Comparison of ENCODE assay signal across 23 cellular contexts in genomic region chr14:100780246-100780645, GRCh38. TPM values are rescaled to one million over a fixed set of nuclear protein-coding genes. Genes with fewer than 3 reads are reported as not detected.
A peak's percentile ranks its signal among the peaks of the same experiment; 100 is the strongest.
DNase-seq lines count a peak whose midpoint lies in the region; ATAC-seq and TF ChIP-seq lines count a peak whose summit lies in the region.
"Had no signal": no experiment of that assay in that cellular context is flagged by ENCODE, and none has a peak within 500 bp of the region (broad histone marks: within the 10 kb centered on the region; RNA-seq: fewer than 3 reads in every experiment).

No MANE protein-coding gene starts in this region.

- intact Hi-C loops in ovary (cut with DNase I), result no loop called here
- intact Hi-C loops in esophagus muscularis mucosa (cut with DNase I), result no loop called here

- no peak overlapping the region for H3K27ac Mint-ChIP-seq in activated naive CD8-positive, alpha-beta T cell treated with anti-CD3 and anti-CD28 coated beads, Interleukin-2, amount 10 ng/mL, durations not matched to agents 7 days and 5 days
- no peak overlapping the region for H3K27ac Mint-ChIP-seq in activated naive CD8-positive, alpha-beta T cell treated with anti-CD3 and anti-CD28 coated beads, Interleukin-2, amount 50 U/mL, for 24 hours
- H3K27ac Mint-ChIP-seq: CD8-positive, alpha-beta T cell had no signal

- H3K4me1 ChIP-seq in ovary (ENCODE audit: insufficient read depth), result peaks cover 2% of the 10 kb centered on the region
- no peaks in the 10 kb centered on the region for H3K4me1 ChIP-seq in esophagus muscularis mucosa
- H3K4me1 ChIP-seq: HAP-1 had no signal

- no peaks in the 10 kb centered on the region for H3K9me3 Mint-ChIP-seq in activated naive CD8-positive, alpha-beta T cell treated with anti-CD3 and anti-CD28 coated beads, Interleukin-2, amount 10 ng/mL, durations not matched to agents 7 days and 5 days
- no peaks in the 10 kb centered on the region for H3K9me3 Mint-ChIP-seq in activated naive CD8-positive, alpha-beta T cell treated with anti-CD3 and anti-CD28 coated beads, Interleukin-2, amount 50 U/mL, for 24 hours
- H3K9me3 Mint-ChIP-seq: CD8-positive, alpha-beta T cell had no signal

- WGBS in ovary, 3 donors, result 81 to 93% (median 90%) methylated on average over 12 of the region's 12 CpGs
- WGBS in esophagus muscularis mucosa, result 79% methylated on average over 12 of the region's 12 CpGs

- H3K36me3 Mint-ChIP-seq in activated naive CD8-positive, alpha-beta T cell treated with anti-CD3 and anti-CD28 coated beads, Interleukin-2, amount 10 ng/mL, durations not matched to agents 7 days and 5 days, result no peaks in the 10 kb centered on the region
- no peaks in the 10 kb centered on the region for H3K36me3 Mint-ChIP-seq in activated naive CD8-positive, alpha-beta T cell treated with anti-CD3 and anti-CD28 coated beads, Interleukin-2, amount 50 U/mL, for 24 hours (ENCODE audit: low read depth)
- H3K36me3 Mint-ChIP-seq: CD8-positive, alpha-beta T cell had no signal

- no peak for ATAC-seq in activated naive CD8-positive, alpha-beta T cell treated with anti-CD3 and anti-CD28 coated beads, Interleukin-2, amount 10 ng/mL, durations not matched to agents 7 days and 5 days (ENCODE audit: low read depth)
- no peak for ATAC-seq in activated naive CD8-positive, alpha-beta T cell treated with anti-CD3 and anti-CD28 coated beads, Interleukin-2, amount 50 U/mL, for 24 hours
- ATAC-seq: CD8-positive, alpha-beta T cell; Right ventricle myocardium inferior had no signal

- DNase-seq in activated naive CD8-positive, alpha-beta T cell treated with anti-CD3 and anti-CD28 coated beads, Interleukin-2, amount 10 ng/mL, durations not matched to agents 7 days and 5 days, result peak; percentile 6
- DNase-seq in activated naive CD8-positive, alpha-beta T cell treated with anti-CD3 and anti-CD28 coated beads, Interleukin-2, amount 50 U/mL, for 24 hours, result no peak
- peak; percentile 43 for DNase-seq in islet precursor cell
- DNase-seq in ovary, result peak in 3 of 5 donors; percentile 5 to 19 (median 10)
- DNase-seq in COR-L47 (lab: John Stamatoyannopoulos, UW), result no peak
- DNase-seq in ureter (ENCODE audit: low spot score), result no peak
- no peak for DNase-seq in esophagus muscularis mucosa (ENCODE audit: extremely low spot score)
- DNase-seq: AML-193; C1 segment of cervical spinal cord; Calu3; CD8-positive, alpha-beta T cell; DMS153; GM23248; Kasumi-1; MG63; NCI-H1417 treated with DMSO at 0.1 percent for 48 hours; NCI-H187 treated with DMSO at 0.1 percent for 48 hours; NCI-H2107; NCI-H446 treated with DMSO at 0.1 percent for 48 hours; NCI-H526 treated with DMSO at 0.1 percent for 48 hours; OCI-M1 had no signal

- no peak for TF ChIP-seq CTCF in ovary (IDR thresholded peaks at IDR 0.05)
- TF ChIP-seq CTCF in esophagus muscularis mucosa (IDR thresholded peaks at IDR 0.05), result no peak

- H3K36me3 ChIP-seq in ovary, result no peaks in the 10 kb centered on the region
- H3K36me3 ChIP-seq in esophagus muscularis mucosa, result no peaks in the 10 kb centered on the region
- H3K36me3 ChIP-seq: HAP-1, MG63 had no signal

- H3K4me3 ChIP-seq in ovary (no peak overlapping the region), esophagus muscularis mucosa (no peak overlapping the region)
- H3K4me3 ChIP-seq: GM23248, HAP-1, MG63 had no signal

- TF ChIP-seq EP300 in ovary (IDR thresholded peaks at IDR 0.05) (no peak), esophagus muscularis mucosa (IDR thresholded peaks at IDR 0.05) (no peak)

- H3K9me3 ChIP-seq in ovary (no peaks in the 10 kb centered on the region), esophagus muscularis mucosa (no peaks in the 10 kb centered on the region)
- H3K9me3 ChIP-seq: HAP-1, MG63 had no signal

- H3K27me3 Mint-ChIP-seq in activated naive CD8-positive, alpha-beta T cell treated with anti-CD3 and anti-CD28 coated beads, Interleukin-2, amount 10 ng/mL, durations not matched to agents 7 days and 5 days, result peaks cover 3% of the 10 kb centered on the region
- H3K27me3 Mint-ChIP-seq in activated naive CD8-positive, alpha-beta T cell treated with anti-CD3 and anti-CD28 coated beads, Interleukin-2, amount 50 U/mL, for 24 hours, result no peaks in the 10 kb centered on the region

- TF ChIP-seq POLR2A in ovary (IDR thresholded peaks at IDR 0.05), result no peak
- TF ChIP-seq POLR2A in esophagus muscularis mucosa (IDR thresholded peaks at IDR 0.05; ENCODE audit: low read depth), result no peak

- no peaks in the 10 kb centered on the region for H3K4me1 Mint-ChIP-seq in activated naive CD8-positive, alpha-beta T cell treated with anti-CD3 and anti-CD28 coated beads, Interleukin-2, amount 10 ng/mL, durations not matched to agents 7 days and 5 days
- no peaks in the 10 kb centered on the region for H3K4me1 Mint-ChIP-seq in activated naive CD8-positive, alpha-beta T cell treated with anti-CD3 and anti-CD28 coated beads, Interleukin-2, amount 50 U/mL, for 24 hours

- no peaks in the 10 kb centered on the region for H3K27me3 ChIP-seq in ovary
- peaks cover 0 to 11% (median 0%) of the 10 kb centered on the region in 4 donors for H3K27me3 ChIP-seq in esophagus muscularis mucosa
- H3K27me3 ChIP-seq: MG63 had no signal

- POLR2A ChIA-PET in activated naive CD8-positive, alpha-beta T cell treated with anti-CD3 and anti-CD28 coated beads, Interleukin-2, amount 10 ng/mL, durations not matched to agents 7 days and 5 days (lab: Charles Lee), result no interaction called here

- no peak overlapping the region for H3K4me3 Mint-ChIP-seq in activated naive CD8-positive, alpha-beta T cell treated with anti-CD3 and anti-CD28 coated beads, Interleukin-2, amount 10 ng/mL, durations not matched to agents 7 days and 5 days
- H3K4me3 Mint-ChIP-seq in activated naive CD8-positive, alpha-beta T cell treated with anti-CD3 and anti-CD28 coated beads, Interleukin-2, amount 50 U/mL, for 24 hours, result no peak overlapping the region
- H3K4me3 Mint-ChIP-seq: CD8-positive, alpha-beta T cell had no signal

- H3K27ac ChIP-seq in ovary (no peak overlapping the region), esophagus muscularis mucosa (replicated peaks in 1 of 4) (no peak overlapping the region)
- H3K27ac ChIP-seq: GM23248 had no signal

RNA-seq across cellular contexts. Expression of gene MEG3, which starts 45.7 kb away (rescaled TPM):
- total RNA-seq in activated naive CD8-positive, alpha-beta T cell treated with anti-CD3 and anti-CD28 coated beads, Interleukin-2, amount 10 ng/mL, durations not matched to agents 7 days and 5 days, result not detected
- total RNA-seq in ovary (1,000 to 10,000 TPM in 3 of 7 donors, 100 to 1,000 TPM in 4; 186 to 1,950 (median 421) TPM), ureter (77.9 TPM), esophagus muscularis mucosa (10 to 100 TPM in 3 of 4 donors, 1 to 10 TPM in 1; 9.4 to 53.2 (median 22.1) TPM)
- 100 to 1,000 TPM; 196 to 293 TPM for polyA plus RNA-seq in ovary
- total RNA-seq: Calu3; CD8-positive, alpha-beta T cell had no signal

RNA-seq across cellular contexts. Expression of gene DLK1, which starts 53.6 kb away (rescaled TPM):
- total RNA-seq in activated naive CD8-positive, alpha-beta T cell treated with anti-CD3 and anti-CD28 coated beads, Interleukin-2, amount 10 ng/mL, durations not matched to agents 7 days and 5 days, result not detected
- 1,000 to 10,000 TPM in 2 of 7 donors, 100 to 1,000 TPM in 4, 10 to 100 TPM in 1; 67.0 to 1,875 (median 133) TPM for total RNA-seq in ovary
- polyA plus RNA-seq in ovary, result 100 to 1,000 TPM in 1 of 2 donors, 10 to 100 TPM in 1; 34.2 to 101 TPM
- 0.39 TPM for total RNA-seq in ureter
- under 1 TPM in 1 of 4 donors, not detected in 3; 0.33 TPM for total RNA-seq in esophagus muscularis mucosa
- total RNA-seq: Calu3; CD8-positive, alpha-beta T cell; GM23248 had no signal
- polyA plus RNA-seq: GM23248 had no signal

Comparison
In these comparisons a context has a peak if more than half of its experiments do, and no peak if none do; other contexts are left out.
1. DNase-seq: peak in activated naive CD8-positive, alpha-beta T cell treated with anti-CD3 and anti-CD28 coated beads, Interleukin-2, amount 10 ng/mL, durations not matched to agents 7 days and 5 days (single experiment), islet precursor cell (single experiment) and ovary (3 of 5); none in activated naive CD8-positive, alpha-beta T cell treated with anti-CD3 and anti-CD28 coated beads, Interleukin-2, amount 50 U/mL, for 24 hours (single experiment), COR-L47 (single experiment), ureter (single experiment) and esophagus muscularis mucosa (single experiment).
2. RNA of gene MEG3, which starts 45.7 kb away (total RNA-seq): 186 to 1,950 TPM in ovary, 77.9 TPM in ureter (single experiment) and 9.4 to 53.2 TPM in esophagus muscularis mucosa; not detected in activated naive CD8-positive, alpha-beta T cell treated with anti-CD3 and anti-CD28 coated beads, Interleukin-2, amount 10 ng/mL, durations not matched to agents 7 days and 5 days; every median in the first group is over 10 times any median in the second.
3. RNA of gene DLK1, which starts 53.6 kb away (total RNA-seq): 67.0 to 1,875 TPM in ovary; 0.39 TPM in ureter (single experiment), not detected in activated naive CD8-positive, alpha-beta T cell treated with anti-CD3 and anti-CD28 coated beads, Interleukin-2, amount 10 ng/mL, durations not matched to agents 7 days and 5 days and 0.33 TPM in esophagus muscularis mucosa; every median in the first group is over 10 times any median in the second.